Comparison of ENCODE assay signal across 8 cellular contexts in the genomic region with DNA sequence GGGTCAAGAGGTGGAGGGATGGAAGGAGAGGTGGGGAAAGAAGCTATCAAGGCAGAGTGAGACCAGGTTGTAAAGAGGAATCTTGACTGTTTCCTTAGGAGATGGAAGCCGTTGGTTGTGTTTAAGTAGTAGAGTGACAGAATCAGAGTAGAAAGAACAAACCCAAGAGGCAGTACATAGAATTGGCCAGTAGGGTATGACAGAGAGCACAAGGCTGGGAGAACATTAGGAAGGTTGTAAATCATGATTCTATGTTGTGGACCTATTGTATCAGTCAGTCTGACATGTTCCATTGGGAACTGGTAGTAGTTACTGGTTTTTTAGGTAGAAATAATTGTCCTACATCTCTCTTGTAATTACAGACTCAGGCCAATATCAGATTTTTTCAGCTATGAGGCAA.
A peak's percentile ranks its signal among the peaks of the same experiment; 100 is the strongest.
DNase-seq lines count a peak whose midpoint lies in the region; ATAC-seq and TF ChIP-seq lines count a peak whose summit lies in the region.

No MANE protein-coding gene starts in this region.

- no peak for TF ChIP-seq POLR2A in Peyer's patch (IDR thresholded peaks at IDR 0.05)
- no peak for TF ChIP-seq POLR2A in gastroesophageal sphincter (IDR thresholded peaks at IDR 0.05)
- no peak for TF ChIP-seq POLR2A in upper lobe of left lung (IDR thresholded peaks at IDR 0.05)

- TF ChIP-seq CTCF in Peyer's patch (IDR thresholded peaks at IDR 0.05): peak in 4 of 6 experiments; percentile 35 to 62 (median 59)
- TF ChIP-seq CTCF in gastroesophageal sphincter (IDR thresholded peaks at IDR 0.05): peak; percentile 21 to 38 (median 38)
- TF ChIP-seq CTCF in upper lobe of left lung (IDR thresholded peaks at IDR 0.05): peak; percentile 26 to 68 (median 59)

- H3K36me3 ChIP-seq in Peyer's patch: no peaks in the 10 kb centered on the region
- no peaks in the 10 kb centered on the region for H3K36me3 ChIP-seq in gastroesophageal sphincter
- H3K36me3 ChIP-seq in upper lobe of left lung: no peaks in the 10 kb centered on the region

- DNase-seq in Right ventricle myocardium superior (no peak), left ventricle myocardium superior (no peak), Peyer's patch (no peak), upper lobe of left lung (no peak), hippocampal formation (lab: John Stamatoyannopoulos, UW) (no peak), globus pallidus (ENCODE audit: low spot score) (no peak)

- no peak overlapping the region for H3K4me3 ChIP-seq in Peyer's patch
- no peak overlapping the region for H3K4me3 ChIP-seq in gastroesophageal sphincter
- no peak overlapping the region for H3K4me3 ChIP-seq in upper lobe of left lung

- no peaks in the 10 kb centered on the region for H3K9me3 ChIP-seq in Peyer's patch
- no peaks in the 10 kb centered on the region for H3K9me3 ChIP-seq in gastroesophageal sphincter
- H3K9me3 ChIP-seq in upper lobe of left lung: no peaks in the 10 kb centered on the region

- TF ChIP-seq EP300 in gastroesophageal sphincter (IDR thresholded peaks at IDR 0.05) (no peak), upper lobe of left lung (IDR thresholded peaks at IDR 0.05) (no peak)

- intact Hi-C loops in Right ventricle myocardium superior (cut with DNase I) (no loop called here), left ventricle myocardium superior (cut with micrococcal nuclease) (no loop called here)

- H3K27me3 ChIP-seq in Peyer's patch (no peaks in the 10 kb centered on the region), gastroesophageal sphincter (no peaks in the 10 kb centered on the region), upper lobe of left lung (no peaks in the 10 kb centered on the region)

- no peak overlapping the region for H3K27ac ChIP-seq in Peyer's patch
- no peak overlapping the region for H3K27ac ChIP-seq in gastroesophageal sphincter
- H3K27ac ChIP-seq in upper lobe of left lung: no peak overlapping the region

- no peaks in the 10 kb centered on the region for H3K4me1 ChIP-seq in Peyer's patch
- H3K4me1 ChIP-seq in gastroesophageal sphincter: peaks cover 3 to 27% (median 7%) of the 10 kb centered on the region in 3 donors
- H3K4me1 ChIP-seq in upper lobe of left lung: no peaks in the 10 kb centered on the region

- 75 to 88% methylated on average over 1 of the region's 1 CpG for WGBS in gastroesophageal sphincter (ENCODE audit: low coverage in 1 of 2), 2 donors
- 26 to 56% methylated on average over 1 of the region's 1 CpG for WGBS in upper lobe of left lung, 2 donors

- ATAC-seq in Right ventricle myocardium superior (ENCODE audit: poor library complexity) (peak; percentile 53), left ventricle myocardium superior (no peak), HG03139 (IDR thresholded peaks at IDR 0.05; ENCODE audit: unreplicated experiment) (peak; percentile 85), gastroesophageal sphincter (no peak), upper lobe of left lung (ENCODE audit: low FRiP score in 2 of 2) (peak in 1 of 2 donors; percentile 57)

Comparison
In these comparisons a context has a peak if more than half of its experiments do, and no peak if none do; other contexts are left out.
1. ATAC-seq: peak in Right ventricle myocardium superior (single experiment) and HG03139 (single experiment); none in left ventricle myocardium superior (single experiment) and gastroesophageal sphincter (single experiment).
2. Peak in every context shown above with its lines, with median percentiles within 50 percentile points of each other: CTCF ChIP-seq.